1 cellular context compared by ENCODE assay signal in genomic region chr16:80804451-80805383, GRCh38.
TF ChIP-seq lines count a peak whose summit lies in the region.

Gene CDYL2 (minus strand): TSS chr16:80804598. CDS start chr16:80804173, 425 bp downstream.

TF ChIP-seq in HEK293, 187 proteins besides CTCF, POLR2A, EP300 and RAD21 (continued from another document and continues in another):
- TF ChIP-seq ZBTB26 (tag by site-specific recombination; optimal IDR thresholded peaks at IDR 0.05) (no peak), BCL11B (tag by site-specific recombination; IDR thresholded peaks at IDR 0.05; ENCODE audit: low read depth) (no peak), ZBTB17 (tag by site-specific recombination; IDR thresholded peaks at IDR 0.05) (no peak), ZNF155 (tag by site-specific recombination; IDR thresholded peaks at IDR 0.05) (no peak), ZNF777 (tag by site-specific recombination; IDR thresholded peaks at IDR 0.05; ENCODE audit: borderline replicate concordance) (peak; percentile 65; the same call in 1 of the 2 replicates), SCRT1 (tag by site-specific recombination; IDR thresholded peaks at IDR 0.05; ENCODE audit: borderline replicate concordance) (no peak), ZNF555 (tag by site-specific recombination; conservative IDR thresholded peaks at IDR 0.05) (no peak), ZNF169 (tag by site-specific recombination; IDR thresholded peaks at IDR 0.05) (no peak), ZNF639 (tag by site-specific recombination; IDR thresholded peaks at IDR 0.05) (no peak), SCRT2 (tag by site-specific recombination; IDR thresholded peaks at IDR 0.05) (peak; percentile 28; the same call in 1 of the 2 replicates), ZNF394 (tag by site-specific recombination; IDR thresholded peaks at IDR 0.05; ENCODE audit: borderline replicate concordance) (no peak), ZNF366 (tag by site-specific recombination; conservative IDR thresholded peaks at IDR 0.05) (no peak), ZNF433 (tag by site-specific recombination; IDR thresholded peaks at IDR 0.05; ENCODE audit: low read depth) (no peak), SETDB1 (IDR thresholded peaks at IDR 0.05; ENCODE audit: insufficient read length, low read length) (no peak), GFI1B (tag by site-specific recombination; IDR thresholded peaks at IDR 0.05) (no peak), ATF2 (tag by site-specific recombination; IDR thresholded peaks at IDR 0.05; ENCODE audit: low read depth) (no peak), ZNF354C (tag by site-specific recombination; IDR thresholded peaks at IDR 0.05; ENCODE audit: borderline replicate concordance, low read depth) (no peak), ZSCAN5A (tag by site-specific recombination; IDR thresholded peaks at IDR 0.05) (no peak), ZNF2 (tag by site-specific recombination; IDR thresholded peaks at IDR 0.05) (no peak), ZFP41 (tag by site-specific recombination; IDR thresholded peaks at IDR 0.05; ENCODE audit: borderline replicate concordance) (no peak), ZNF157 (tag by site-specific recombination; IDR thresholded peaks at IDR 0.05) (no peak), GLIS1 (tag by site-specific recombination; IDR thresholded peaks at IDR 0.05) (0 out of 2 replicates have a peak, but pooled peaks have one; percentile 39), ZNF426 (tag by site-specific recombination; IDR thresholded peaks at IDR 0.05) (no peak), ZNF677 (tag by site-specific recombination; IDR thresholded peaks at IDR 0.05) (no peak), ZBTB1 (tag by site-specific recombination; IDR thresholded peaks at IDR 0.05) (no peak), ZNF768 (tag by site-specific recombination; IDR thresholded peaks at IDR 0.05) (no peak), ZNF664 (tag by site-specific recombination; IDR thresholded peaks at IDR 0.05) (no peak), ZNF629 (tag by site-specific recombination; IDR thresholded peaks at IDR 0.05) (no peak), ZNF114 (tag by site-specific recombination; IDR thresholded peaks at IDR 0.05) (no peak), PATZ1 (tag by site-specific recombination; IDR thresholded peaks at IDR 0.05) (0 out of 2 replicates have a peak, but pooled peaks have one; percentile 25), ZBTB10 (tag by site-specific recombination; IDR thresholded peaks at IDR 0.05) (no peak), PBX3 (CRISPR knock-in tag; IDR thresholded peaks at IDR 0.05) (no peak), ZNF423 (tag by site-specific recombination; IDR thresholded peaks at IDR 0.05) (no peak), ZNF18 (tag by site-specific recombination; IDR thresholded peaks at IDR 0.05) (no peak), HOXD13 (CRISPR knock-in tag; IDR thresholded peaks at IDR 0.05; ENCODE audit: borderline replicate concordance) (no peak), ZBTB8A (tag by site-specific recombination; IDR thresholded peaks at IDR 0.05) (peak; percentile 64), ZNF529 (tag by site-specific recombination; IDR thresholded peaks at IDR 0.05; ENCODE audit: insufficient replicate concordance) (no peak), MYNN (tag by site-specific recombination; IDR thresholded peaks at IDR 0.05; ENCODE audit: borderline replicate concordance) (no peak), ZNF341 (tag by site-specific recombination; IDR thresholded peaks at IDR 0.05; ENCODE audit: low read depth) (no peak), KLF8 (tag by site-specific recombination; IDR thresholded peaks at IDR 0.05) (no peak), ZNF654 (tag by site-specific recombination; IDR thresholded peaks at IDR 0.05; ENCODE audit: low read depth) (no peak), GLIS2 (tag by site-specific recombination; IDR thresholded peaks at IDR 0.05) (peak; percentile 29; the same call in 1 of the 2 replicates), ZNF707 (tag by site-specific recombination; IDR thresholded peaks at IDR 0.05) (no peak), ZNF585B (tag by site-specific recombination; IDR thresholded peaks at IDR 0.05) (no peak), ZIC2 (tag by site-specific recombination; IDR thresholded peaks at IDR 0.05) (peak; percentile 46), HOXA7 (CRISPR knock-in tag; IDR thresholded peaks at IDR 0.05; ENCODE audit: borderline replicate concordance) (no peak), ZNF335 (tag by site-specific recombination; conservative IDR thresholded peaks at IDR 0.05) (peak; percentile 87), TRIM28 (IDR thresholded peaks at IDR 0.05; ENCODE audit: borderline replicate concordance, low read length) (no peak), ZNF571 (tag by site-specific recombination; IDR thresholded peaks at IDR 0.05) (no peak), PRDM1 (tag by site-specific recombination; IDR thresholded peaks at IDR 0.05) (no peak), ZBTB20 (tag by site-specific recombination; IDR thresholded peaks at IDR 0.05) (peak; percentile 51), ZNF223 (tag by site-specific recombination; IDR thresholded peaks at IDR 0.05) (no peak), GLI2 (tag by site-specific recombination; IDR thresholded peaks at IDR 0.05; ENCODE audit: borderline replicate concordance, low read depth) (no peak), TSHZ1 (tag by site-specific recombination; IDR thresholded peaks at IDR 0.05; ENCODE audit: borderline replicate concordance) (no peak), ZNF660 (tag by site-specific recombination; IDR thresholded peaks at IDR 0.05) (no peak), ZNF792 (tag by site-specific recombination; IDR thresholded peaks at IDR 0.05) (no peak), TCF7L2 (IDR thresholded peaks at IDR 0.05; ENCODE audit: borderline replicate concordance, low read depth, low read length) (no peak)
